ENCODE assay signal across 9 cellular contexts in genomic region chr7:7099584-7100014, GRCh38.
DNase-seq lines count a peak whose midpoint lies in the region; ATAC-seq and TF ChIP-seq lines count a peak whose summit lies in the region.
"Had no signal": no experiment of that assay in that cellular context is flagged by ENCODE, and none has a peak within 500 bp of the region (broad histone marks: within the 10 kb centered on the region; RNA-seq: fewer than 3 reads in every experiment).

No MANE protein-coding gene starts in this region.

- peaks cover 17% of the 10 kb centered on the region for H3K4me1 ChIP-seq in endodermal cell (ENCODE audit: control insufficient read depth, insufficient read depth, low read length)

- H3K9me3 ChIP-seq in endodermal cell (ENCODE audit: control insufficient read depth, low read length): peaks cover 7% of the 10 kb centered on the region

- no peak for TF ChIP-seq CTCF in endodermal cell (conservative IDR thresholded peaks at IDR 0.05)

- peak overlapping the region; percentile 70 for H3K27ac ChIP-seq in endodermal cell (ENCODE audit: low read depth, low read length)

- H3K4me1 Mint-ChIP-seq in endodermal cell: peaks cover 54% of the 10 kb centered on the region
- H3K4me1 Mint-ChIP-seq in activated naive CD8-positive, alpha-beta T cell treated with anti-CD3 and anti-CD28 coated beads, Interleukin-2, amount 50 U/mL, for 24 hours: peaks cover 8% of the 10 kb centered on the region

- WGBS in endodermal cell (ENCODE audit: insufficient coverage in 1 of 2, insufficient read length in 1 of 2), 2 experiments: 7% methylated on average over 1 of the region's 1 CpG; no CpG with 5 or more reads in 1 of the 2 experiments

- H3K9ac ChIP-seq in endodermal cell (ENCODE audit: extremely low read depth, low read length, poor library complexity, severe bottlenecking): peak overlapping the region; percentile 79

- no peaks in the 10 kb centered on the region for H3K36me3 ChIP-seq in endodermal cell (ENCODE audit: control insufficient read depth, insufficient read depth, low read length)

- no peaks in the 10 kb centered on the region for H3K27me3 ChIP-seq in endodermal cell (ENCODE audit: control insufficient read depth, insufficient read depth, low read length, poor library complexity, severe bottlenecking)

- no peaks in the 10 kb centered on the region for H3K27me3 Mint-ChIP-seq in endodermal cell (ENCODE audit: insufficient read depth)
- no peaks in the 10 kb centered on the region for H3K27me3 Mint-ChIP-seq in activated naive CD8-positive, alpha-beta T cell treated with anti-CD3 and anti-CD28 coated beads, Interleukin-2, amount 50 U/mL, for 24 hours

- no peaks in the 10 kb centered on the region for H3K36me3 Mint-ChIP-seq in endodermal cell (ENCODE audit: low read depth)
- H3K36me3 Mint-ChIP-seq in activated naive CD8-positive, alpha-beta T cell treated with anti-CD3 and anti-CD28 coated beads, Interleukin-2, amount 50 U/mL, for 24 hours (ENCODE audit: low read depth): no peaks in the 10 kb centered on the region
- H3K36me3 Mint-ChIP-seq: IgD-negative memory B cell had no signal

- peak overlapping the region; percentile 24 for H3K4me3 Mint-ChIP-seq in endodermal cell
- no peak overlapping the region for H3K4me3 Mint-ChIP-seq in activated naive CD8-positive, alpha-beta T cell treated with anti-CD3 and anti-CD28 coated beads, Interleukin-2, amount 50 U/mL, for 24 hours
- H3K4me3 Mint-ChIP-seq: IgD-negative memory B cell had no signal

- no peaks in the 10 kb centered on the region for H3K9me3 Mint-ChIP-seq in endodermal cell
- no peaks in the 10 kb centered on the region for H3K9me3 Mint-ChIP-seq in activated naive CD8-positive, alpha-beta T cell treated with anti-CD3 and anti-CD28 coated beads, Interleukin-2, amount 50 U/mL, for 24 hours
- H3K9me3 Mint-ChIP-seq: IgD-negative memory B cell had no signal

- peak overlapping the region; percentile 66 for H3K4me3 ChIP-seq in endodermal cell (ENCODE audit: low read length)

- H3K27ac Mint-ChIP-seq in endodermal cell: peak overlapping the region; percentile 96
- H3K27ac Mint-ChIP-seq in activated naive CD8-positive, alpha-beta T cell treated with anti-CD3 and anti-CD28 coated beads, Interleukin-2, amount 50 U/mL, for 24 hours: no peak overlapping the region
- H3K27ac Mint-ChIP-seq: IgD-negative memory B cell had no signal

- DNase-seq in G401 (ENCODE audit: low spot score) (peak; percentile 8), NCI-H69 (lab: John Stamatoyannopoulos, UW) (peak; percentile 88), endodermal cell (peak; percentile 97), medulla oblongata (ENCODE audit: extremely low spot score) (peak; percentile 74), NCI-H526 (lab: John Stamatoyannopoulos, UW) (no peak), cerebellum (ENCODE audit: low spot score) (no peak)
- no peak for DNase-seq in activated naive CD8-positive, alpha-beta T cell treated with anti-CD3 and anti-CD28 coated beads, Interleukin-2, amount 50 U/mL, for 24 hours

- in situ Hi-C loops in G401 (cut with HindIII; ENCODE audit: low sequenced_read_pairs): no loop called here

- no peak for ATAC-seq in GM19324 (IDR thresholded peaks at IDR 0.05; ENCODE audit: low FRiP score, unreplicated experiment)
- ATAC-seq in activated naive CD8-positive, alpha-beta T cell treated with anti-CD3 and anti-CD28 coated beads, Interleukin-2, amount 50 U/mL, for 24 hours: no peak

Comparison
In these comparisons a context has a peak if more than half of its experiments do, and no peak if none do; other contexts are left out.
1. DNase-seq: peak in G401 (single experiment), NCI-H69 (single experiment), endodermal cell (single experiment) and medulla oblongata (single experiment); none in NCI-H526 (0 of 2), cerebellum (single experiment) and activated naive CD8-positive, alpha-beta T cell treated with anti-CD3 and anti-CD28 coated beads, Interleukin-2, amount 50 U/mL, for 24 hours (single experiment).